12 cellular contexts compared by ENCODE assay signal in genomic region chr2:1011018-1011405, GRCh38.
DNase-seq lines count a peak whose midpoint lies in the region; TF ChIP-seq lines count a peak whose summit lies in the region.
"Had no signal": no experiment of that assay in that cellular context is flagged by ENCODE, and none has a peak within 500 bp of the region (broad histone marks: within the 10 kb centered on the region; RNA-seq: fewer than 3 reads in every experiment).

No MANE protein-coding gene starts in this region.

- peaks cover 2% of the 10 kb centered on the region for H3K27me3 Mint-ChIP-seq in neural progenitor cell (ENCODE audit: insufficient read depth, low read depth)
- peaks cover 9% of the 10 kb centered on the region for H3K27me3 Mint-ChIP-seq in activated CD4-positive, alpha-beta T cell treated with anti-CD3 and anti-CD28 coated beads, Interleukin-2, amount 10 ng/mL, durations not matched to agents 24 days and 14 days

- H3K9me3 ChIP-seq in BLaER1 treated with 17β-estradiol and CSF1 and Interleukin-3, amounts not matched to agents 10 nM and 100 nM (replicated peaks in 1 of 11), result no peaks in the 10 kb centered on the region
- H3K9me3 ChIP-seq in neural progenitor cell (ENCODE audit: low read depth), result no peaks in the 10 kb centered on the region
- H3K9me3 ChIP-seq: MG63 had no signal

- peak overlapping the region; percentile 61 to 91 (median 84) for H3K4me2 ChIP-seq in BLaER1 treated with 17β-estradiol and CSF1 and Interleukin-3, amounts not matched to agents 10 nM and 100 nM
- H3K4me2 ChIP-seq in neural progenitor cell, result no peak overlapping the region

- H3K27ac ChIP-seq in BLaER1 treated with 17β-estradiol and CSF1 and Interleukin-3, amounts not matched to agents 10 nM and 100 nM, result peak overlapping the region; percentile 23 to 82 (median 71); a peak in 20 of 22 replicates
- H3K27ac ChIP-seq in neural progenitor cell, result no peak overlapping the region
- H3K27ac ChIP-seq in substantia nigra (ENCODE audit: low read depth, low read length, poor library complexity, severe bottlenecking), result no peak overlapping the region
- H3K27ac ChIP-seq: GM23248 had no signal

- no peaks in the 10 kb centered on the region for H3K79me2 ChIP-seq in neural progenitor cell (ENCODE audit: low read depth)

- peaks cover 16% of the 10 kb centered on the region for H3K4me1 Mint-ChIP-seq in neural progenitor cell
- no peaks in the 10 kb centered on the region for H3K4me1 Mint-ChIP-seq in activated CD4-positive, alpha-beta T cell treated with anti-CD3 and anti-CD28 coated beads, Interleukin-2, amount 10 ng/mL, durations not matched to agents 24 days and 14 days

- H3K9ac ChIP-seq in BLaER1 treated with 17β-estradiol and CSF1 and Interleukin-3, amounts not matched to agents 10 nM and 100 nM, result peak overlapping the region in 8 of 11 experiments; percentile 6 to 71 (median 58); a peak in 12 of 22 replicates
- no peak overlapping the region for H3K9ac ChIP-seq in neural progenitor cell
- H3K9ac ChIP-seq: GM23248 had no signal

- DNase-seq in DMS79 treated with DMSO at 0.1 percent for 48 hours (lab: John Stamatoyannopoulos, UW) (peak; percentile 74), NCI-H1105 treated with DMSO at 0.1 percent for 48 hours (lab: John Stamatoyannopoulos, UW) (peak; percentile 25), neural progenitor cell (ENCODE audit: low spot score) (no peak), NCI-H128 (lab: John Stamatoyannopoulos, UW; ENCODE audit: unreplicated experiment) (no peak), substantia nigra (lab: John Stamatoyannopoulos, UW) (no peak)
- no peak for DNase-seq in activated CD4-positive, alpha-beta T cell treated with anti-CD3 and anti-CD28 coated beads, Interleukin-2, amount 10 ng/mL, durations not matched to agents 24 days and 14 days
- DNase-seq: DMS 273 treated with DMSO at 0.1 percent for 48 hours, GM23248, KG1, MG63 had no signal

- no peak overlapping the region for H3K4me3 Mint-ChIP-seq in neural progenitor cell
- no peak overlapping the region for H3K4me3 Mint-ChIP-seq in activated CD4-positive, alpha-beta T cell treated with anti-CD3 and anti-CD28 coated beads, Interleukin-2, amount 10 ng/mL, durations not matched to agents 24 days and 14 days
- H3K4me3 Mint-ChIP-seq: T-helper 1 cell treated with Interleukin-12 subunit alpha and Interleukin-12 subunit beta and Interleukin-4 antibody, amounts not matched to agents 30 μg/mL and 1 μg/mL, for 36 hours had no signal

- H3K36me3 Mint-ChIP-seq in neural progenitor cell, result no peaks in the 10 kb centered on the region
- H3K36me3 Mint-ChIP-seq in activated CD4-positive, alpha-beta T cell treated with anti-CD3 and anti-CD28 coated beads, Interleukin-2, amount 10 ng/mL, durations not matched to agents 24 days and 14 days (ENCODE audit: low read depth), result no peaks in the 10 kb centered on the region

- intact Hi-C loops in activated CD4-positive, alpha-beta T cell treated with anti-CD3 and anti-CD28 coated beads, Interleukin-2, amount 10 ng/mL, durations not matched to agents 24 days and 14 days (cut with micrococcal nuclease), result no loop called here

- H3K9me3 Mint-ChIP-seq in neural progenitor cell, result no peaks in the 10 kb centered on the region
- H3K9me3 Mint-ChIP-seq in activated CD4-positive, alpha-beta T cell treated with anti-CD3 and anti-CD28 coated beads, Interleukin-2, amount 10 ng/mL, durations not matched to agents 24 days and 14 days, result no peaks in the 10 kb centered on the region
- H3K9me3 Mint-ChIP-seq: T-helper 1 cell treated with Interleukin-12 subunit alpha and Interleukin-12 subunit beta and Interleukin-4 antibody, amounts not matched to agents 30 μg/mL and 1 μg/mL, for 36 hours had no signal

- peak overlapping the region in 3 of 10 experiments; percentile 2 to 40 (median 3); a peak in 3 of 20 replicates for H3K4me3 ChIP-seq in BLaER1 treated with 17β-estradiol and CSF1 and Interleukin-3, amounts not matched to agents 10 nM and 100 nM
- no peak overlapping the region for H3K4me3 ChIP-seq in neural progenitor cell
- H3K4me3 ChIP-seq: GM23248, MG63 had no signal

- no peaks in the 10 kb centered on the region for H3K27me3 ChIP-seq in BLaER1 treated with 17β-estradiol and CSF1 and Interleukin-3, amounts not matched to agents 10 nM and 100 nM
- H3K27me3 ChIP-seq in neural progenitor cell, result no peaks in the 10 kb centered on the region
- H3K27me3 ChIP-seq: MG63 had no signal

- H3K27ac Mint-ChIP-seq in neural progenitor cell, result peak overlapping the region; percentile 46
- H3K27ac Mint-ChIP-seq in activated CD4-positive, alpha-beta T cell treated with anti-CD3 and anti-CD28 coated beads, Interleukin-2, amount 10 ng/mL, durations not matched to agents 24 days and 14 days, result no peak overlapping the region
- H3K27ac Mint-ChIP-seq: T-helper 1 cell treated with Interleukin-12 subunit alpha and Interleukin-12 subunit beta and Interleukin-4 antibody, amounts not matched to agents 30 μg/mL and 1 μg/mL, for 36 hours had no signal

- H3K4me1 ChIP-seq in BLaER1 treated with 17β-estradiol and CSF1 and Interleukin-3, amounts not matched to agents 10 nM and 100 nM, result peaks cover 21 to 34% (median 29%) of the 10 kb centered on the region in 10 experiments
- H3K4me1 ChIP-seq in neural progenitor cell, result peaks cover 6% of the 10 kb centered on the region

- no peak for TF ChIP-seq CTCF in neural progenitor cell (IDR thresholded peaks at IDR 0.05)

- no peaks in the 10 kb centered on the region for H3F3A ChIP-seq in neural progenitor cell (ENCODE audit: low read depth)

- H3K36me3 ChIP-seq in BLaER1 treated with 17β-estradiol and CSF1 and Interleukin-3, amounts not matched to agents 10 nM and 100 nM, result no peaks in the 10 kb centered on the region
- no peaks in the 10 kb centered on the region for H3K36me3 ChIP-seq in neural progenitor cell
- H3K36me3 ChIP-seq: MG63 had no signal

- no peak overlapping the region for H2AFZ ChIP-seq in neural progenitor cell (replicated peaks)
- H2AFZ ChIP-seq: GM23248 had no signal

- no peaks in the 10 kb centered on the region for H4K20me1 ChIP-seq in BLaER1 treated with 17β-estradiol and CSF1 and Interleukin-3, amounts not matched to agents 10 nM and 100 nM
- H4K20me1 ChIP-seq in neural progenitor cell (ENCODE audit: low read depth), result no peaks in the 10 kb centered on the region

Comparison
In these comparisons a context has a peak if more than half of its experiments do, and no peak if none do; other contexts are left out.
1. H3K27ac ChIP-seq: peak in BLaER1 treated with 17β-estradiol and CSF1 and Interleukin-3, amounts not matched to agents 10 nM and 100 nM (11 of 11); none in neural progenitor cell (single experiment) and substantia nigra (single experiment).
2. DNase-seq: peak in DMS79 treated with DMSO at 0.1 percent for 48 hours (single experiment) and NCI-H1105 treated with DMSO at 0.1 percent for 48 hours (single experiment); none in neural progenitor cell (single experiment), activated CD4-positive, alpha-beta T cell treated with anti-CD3 and anti-CD28 coated beads, Interleukin-2, amount 10 ng/mL, durations not matched to agents 24 days and 14 days (single experiment), NCI-H128 (single experiment) and substantia nigra (0 of 49).